In genomic region chr9:114454652-114455051, GRCh38 we compare ENCODE assay signal across 13 cellular contexts.
"Had no signal": no experiment of that assay in that cellular context is flagged by ENCODE, and none has a peak within 500 bp of the region (broad histone marks: within the 10 kb centered on the region; RNA-seq: fewer than 3 reads in every experiment).

No MANE protein-coding gene starts in this region.

- DNase-seq: dermis blood vessel endothelial cell; esophagus squamous epithelium; foreskin fibroblast; immature natural killer cell; left ventricle myocardium inferior; lower lobe of right lung; natural killer cell; right cardiac atrium; stimulated activated CD4-positive, alpha-beta T cell treated with anti-CD3 and anti-CD28 coated beads, Interleukin-4, amount 100 ng/mL, for 1 hour; stimulated activated CD8-positive, alpha-beta memory T cell treated with anti-CD3 and anti-CD28 coated beads, Interleukin-4, amount 100 ng/mL, for 48 hours; stimulated activated naive CD8-positive, alpha-beta T cell treated with anti-CD3 and anti-CD28 coated beads, Interleukin-15, Interleukin-2, amounts not matched to agents 100 U/mL and 50 U/mL, for 24 hours; thyroid gland had no signal

- ATAC-seq: lower lobe of right lung; natural killer cell; right cardiac atrium; stimulated activated effector memory CD8-positive, alpha-beta T cell treated with anti-CD3 and anti-CD28 coated beads, Interleukin-12 subunit alpha, Interleukin-12 subunit beta, amount 100 ng/mL, for 72 hours; stimulated activated naive CD8-positive, alpha-beta T cell treated with anti-CD3 and anti-CD28 coated beads, Interleukin-15, Interleukin-2, amounts not matched to agents 100 U/mL and 50 U/mL, for 24 hours had no signal
